In genomic region chr18:34495434-34495833, GRCh38 we compare ENCODE assay signal across 1 cellular context.
TF ChIP-seq lines count a peak whose summit lies in the region.

No MANE protein-coding gene starts in this region.

TF ChIP-seq in HepG2, 621 proteins besides CTCF, POLR2A, EP300 and RAD21 (continued from another document):
- TF ChIP-seq CEBPB (IDR thresholded peaks at IDR 0.05; ENCODE audit: borderline replicate concordance, low read depth, low read length): 0 out of 2 replicates have a peak, but pooled peaks have one; percentile 22
